In the genomic region with DNA sequence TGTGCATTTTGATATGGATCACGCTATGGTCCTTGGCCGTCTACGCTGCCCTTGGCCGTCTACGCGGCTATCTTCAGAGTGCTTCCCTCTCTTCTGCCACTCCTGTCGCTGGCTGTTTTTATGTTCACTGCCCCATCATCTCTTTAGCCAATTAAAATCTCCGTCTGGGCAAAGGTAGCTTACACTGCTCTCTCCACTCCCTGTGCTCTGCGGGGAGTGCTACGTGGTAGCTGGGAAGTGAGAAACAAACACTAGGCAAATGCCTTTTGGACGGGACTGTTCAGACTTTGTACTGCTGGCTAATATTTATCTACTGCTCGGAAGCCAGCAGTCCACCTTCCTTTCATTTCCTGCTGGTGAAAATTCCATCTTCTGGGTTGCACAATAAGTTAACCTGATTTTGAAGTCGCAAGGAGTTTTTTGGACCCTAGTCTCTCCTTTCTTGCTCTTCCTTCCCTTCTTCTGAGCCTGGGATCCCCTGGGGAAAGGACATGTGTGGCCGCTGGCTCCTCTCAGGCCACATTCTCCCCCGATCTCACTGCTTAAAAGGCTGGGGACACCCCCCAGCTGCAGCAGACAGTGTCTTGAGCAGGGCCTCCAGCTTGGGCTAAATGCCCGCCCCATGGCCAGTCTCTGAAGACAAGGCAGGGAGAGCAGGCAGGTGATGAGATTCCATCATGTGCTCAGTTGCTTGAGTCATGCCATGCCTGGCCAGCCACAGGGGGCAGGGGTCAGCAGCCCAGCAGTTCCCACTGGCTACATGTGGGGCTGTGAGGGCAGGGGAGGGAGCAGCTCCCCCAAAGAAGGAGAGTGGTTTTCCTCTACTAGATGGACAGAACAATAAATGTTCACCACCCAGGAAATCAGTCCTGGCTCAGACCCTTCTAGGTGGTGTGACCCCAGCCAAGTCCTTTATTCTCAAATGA, we compare ENCODE assay signal across 15 cellular contexts. TPM values are rescaled to one million over a fixed set of nuclear protein-coding genes. Genes with fewer than 3 reads are reported as not detected.
A peak's percentile ranks its signal among the peaks of the same experiment; 100 is the strongest.
DNase-seq lines count a peak whose midpoint lies in the region; ATAC-seq, FAIRE-seq and TF ChIP-seq lines count a peak whose summit lies in the region.
"Had no signal": no experiment of that assay in that cellular context is flagged by ENCODE, and none has a peak within 500 bp of the region (broad histone marks: within the 10 kb centered on the region; RNA-seq: fewer than 3 reads in every experiment).

No MANE protein-coding gene starts in this region.

- no peaks in the 10 kb centered on the region for H3K36me3 ChIP-seq in K562 (ENCODE audit: control insufficient read depth, insufficient read depth, low read length)
- no peaks in the 10 kb centered on the region for H3K36me3 ChIP-seq in smooth muscle cell (ENCODE audit: low read depth)

- H3K79me2 ChIP-seq in K562 (ENCODE audit: control insufficient read depth, insufficient read depth, low read length), result no peaks in the 10 kb centered on the region
- H3K79me2 ChIP-seq in smooth muscle cell (ENCODE audit: low read depth), result no peaks in the 10 kb centered on the region

- CTCF ChIA-PET in K562 (lab: Yijun Ruan, JAX; ENCODE audit: low intra/inter-chr PET ratio), result no interaction called here
- CTCF ChIA-PET in activated CD4-positive, alpha-beta T cell treated with anti-CD3 and anti-CD28 coated beads for 36 hours (lab: Charles Lee), result interaction anchor here (0.8 kb wide), 1 partner anchor 20 kb away, joined by 3 read pairs; no protein-coding TSS in a partner anchor

- peak; percentile 47; the same call in 2 of the 3 replicates for ATAC-seq in K562
- ATAC-seq in stimulated activated naive CD8-positive, alpha-beta T cell treated with anti-CD3 and anti-CD28 coated beads, Interleukin-15, Interleukin-2, amounts not matched to agents 100 U/mL and 50 U/mL, for 24 hours, result no peak
- ATAC-seq in activated CD4-positive, alpha-beta T cell treated with anti-CD3 and anti-CD28 coated beads for 36 hours, result no peak

- H3K27ac ChIP-seq in K562 (ENCODE audit: extremely low read depth, low read depth, low read length), result no peak overlapping the region
- no peak overlapping the region for H3K27ac ChIP-seq in smooth muscle cell (ENCODE audit: low read depth)

- in situ Hi-C loops in K562 (cut with MboI) (no loop called here), GM13977 (cut with MboI; ENCODE audit: low pct_unique_long_range_greater_than_20kb, low sequenced_read_pairs, unreplicated experiment) (no loop called here)

- TF ChIP-seq POLR2A in K562 (conservative IDR thresholded peaks at IDR 0.05), result no peak

- H3K9ac ChIP-seq in K562 (ENCODE audit: insufficient read depth in 1 of 2, low read depth in 2 of 2, low read length in 2 of 2) (no peak overlapping the region), smooth muscle cell (ENCODE audit: low read depth) (no peak overlapping the region)

- POLR2A ChIA-PET in K562 (lab: Yijun Ruan, JAX), result interaction anchor here (0.9 kb wide), 1 partner anchor 21 kb away, joined by 3 read pairs; no protein-coding TSS in a partner anchor
- POLR2A ChIA-PET in activated CD4-positive, alpha-beta T cell treated with anti-CD3 and anti-CD28 coated beads for 36 hours (lab: Charles Lee), result no interaction called here

- no peak overlapping the region for H3K4me2 ChIP-seq in K562 (ENCODE audit: insufficient read depth, low read length)
- no peak overlapping the region for H3K4me2 ChIP-seq in smooth muscle cell

- peaks cover 4% of the 10 kb centered on the region for H3K36me3 Mint-ChIP-seq in activated CD4-positive, alpha-beta T cell treated with anti-CD3 and anti-CD28 coated beads for 36 hours (ENCODE audit: low read depth)

- H3K27me3 Mint-ChIP-seq in activated CD4-positive, alpha-beta T cell treated with anti-CD3 and anti-CD28 coated beads for 36 hours, result peaks cover 3% of the 10 kb centered on the region

- TF ChIP-seq CTCF in K562 (IDR thresholded peaks at IDR 0.05 in 2 of 3, conservative IDR thresholded peaks at IDR 0.05 in 1 of 3; ENCODE audit: insufficient read depth in 2 of 3, low read depth in 1 of 3, low read length in 3 of 3), result no peak
- no peak for TF ChIP-seq CTCF in smooth muscle cell (IDR thresholded peaks at IDR 0.05; ENCODE audit: borderline replicate concordance, insufficient read depth, poor library complexity, severe bottlenecking)
- TF ChIP-seq CTCF in GM13977 (IDR thresholded peaks at IDR 0.05; ENCODE audit: extremely low read depth, insufficient read depth, missing control alignments), result no peak

- no peaks in the 10 kb centered on the region for H3K9me1 ChIP-seq in K562 (ENCODE audit: control insufficient read depth, insufficient read depth, low read length)

- no peak overlapping the region for H3K27ac Mint-ChIP-seq in activated CD4-positive, alpha-beta T cell treated with anti-CD3 and anti-CD28 coated beads for 36 hours
- H3K27ac Mint-ChIP-seq: stimulated activated naive CD8-positive, alpha-beta T cell treated with anti-CD3 and anti-CD28 coated beads, Interleukin-15, Interleukin-2, amounts not matched to agents 100 ng/mL and 50 ng/mL, for 24 hours had no signal

- no peaks in the 10 kb centered on the region for H3K9me3 ChIP-seq in K562 (replicated peaks; ENCODE audit: control insufficient read depth, insufficient read depth, low read depth, low read length)
- H3K9me3 ChIP-seq in smooth muscle cell (replicated peaks; ENCODE audit: low read depth), result no peaks in the 10 kb centered on the region

- FAIRE-seq in K562 (lab: Jason Lieb, UNC), result no peak
- FAIRE-seq: GM19239 had no signal

- H3K4me1 ChIP-seq in K562 (replicated peaks in 1 of 2; ENCODE audit: control insufficient read depth in 2 of 2, insufficient read depth in 2 of 2, low read length in 2 of 2) (no peaks in the 10 kb centered on the region), smooth muscle cell (ENCODE audit: low read depth) (no peaks in the 10 kb centered on the region)

- WGBS in K562 (ENCODE audit: insufficient coverage, low coverage, missing lambda C conversion rate), result 9% methylated on average over 16 of the region's 16 CpGs
- WGBS in smooth muscle cell (ENCODE audit: low lambda C conversion rate), result 85% methylated on average over 16 of the region's 16 CpGs

- H3K4me3 ChIP-seq in K562 (no peak overlapping the region), smooth muscle cell (peak overlapping the region; percentile 18)

- no peak overlapping the region for H3K4me3 Mint-ChIP-seq in activated CD4-positive, alpha-beta T cell treated with anti-CD3 and anti-CD28 coated beads for 36 hours
- H3K4me3 Mint-ChIP-seq: stimulated activated naive CD8-positive, alpha-beta T cell treated with anti-CD3 and anti-CD28 coated beads, Interleukin-15, Interleukin-2, amounts not matched to agents 100 ng/mL and 50 ng/mL, for 24 hours had no signal

- peak; percentile 95 for DNase-seq in HT-29 (ENCODE audit: low spot score)
- DNase-seq in K562 (ENCODE audit: extremely low read depth in 1 of 4, low spot score in 3 of 4), result no peak
- DNase-seq in left kidney (ENCODE audit: low read depth, low spot score), result peak; percentile 71
- no peak for DNase-seq in smooth muscle cell (lab: John Stamatoyannopoulos, UW; ENCODE audit: unreplicated experiment)
- no peak for DNase-seq in stimulated activated naive CD8-positive, alpha-beta T cell treated with anti-CD3 and anti-CD28 coated beads, Interleukin-15, Interleukin-2, amounts not matched to agents 100 U/mL and 50 U/mL, for 24 hours
- DNase-seq in H4 (ENCODE audit: low spot score), result no peak
- no peak for DNase-seq in GM13977 (ENCODE audit: low spot score)
- no peak for DNase-seq in activated CD4-positive, alpha-beta T cell treated with anti-CD3 and anti-CD28 coated beads for 36 hours
- DNase-seq: activated CD8-positive, alpha-beta memory T cell treated with anti-CD3 and anti-CD28 coated beads, Interleukin-2, amount 50 U/mL, for 4 hours; amniotic stem cell; NCI-H2171 treated with DMSO at 0.1 percent for 48 hours; nucleus accumbens; stimulated activated CD4-positive, alpha-beta T cell treated with anti-CD3 and anti-CD28 coated beads, Interleukin-2, amount 100 ng/mL, for 24 hours had no signal

- no TSS peak for BruUV-seq in K562 (replicated peaks; lab: Mats Ljungman, UMichigan)

- H3K27me3 ChIP-seq in K562 (ENCODE audit: control insufficient read depth in 2 of 2, insufficient read depth in 2 of 2, low read length in 2 of 2), result peaks cover 40 to 56% of the 10 kb centered on the region in 2 experiments
- no peaks in the 10 kb centered on the region for H3K27me3 ChIP-seq in smooth muscle cell (ENCODE audit: low read depth)

- H2AFZ ChIP-seq in K562 (ENCODE audit: low read depth, low read length), result no peak overlapping the region
- H2AFZ ChIP-seq in smooth muscle cell (ENCODE audit: low read depth), result no peak overlapping the region

- no peak for TF ChIP-seq EP300 in K562 (IDR thresholded peaks at IDR 0.05; ENCODE audit: low read length)

- H4K20me1 ChIP-seq in K562 (replicated peaks; ENCODE audit: control insufficient read depth, insufficient read depth, low read length) (no peaks in the 10 kb centered on the region), smooth muscle cell (ENCODE audit: low read depth) (no peaks in the 10 kb centered on the region)

- H3F3A ChIP-seq in smooth muscle cell (ENCODE audit: low read depth), result no peaks in the 10 kb centered on the region

- no peak for TF ChIP-seq RAD21 in K562 (CRISPR knock-in tag; conservative IDR thresholded peaks at IDR 0.05 in 1 of 2, IDR thresholded peaks at IDR 0.05 in 1 of 2)

- no peaks in the 10 kb centered on the region for H3K4me1 Mint-ChIP-seq in activated CD4-positive, alpha-beta T cell treated with anti-CD3 and anti-CD28 coated beads for 36 hours

- H3K9me3 Mint-ChIP-seq in activated CD4-positive, alpha-beta T cell treated with anti-CD3 and anti-CD28 coated beads for 36 hours (ENCODE audit: low read depth), result peaks cover 4% of the 10 kb centered on the region

- intact Hi-C loops in K562 (cut with micrococcal nuclease), result no loop called here
- intact Hi-C loops in activated CD4-positive, alpha-beta T cell treated with anti-CD3 and anti-CD28 coated beads for 36 hours (cut with DNase I, micrococcal nuclease), result no loop called here

RNA-seq across cellular contexts. Expression of a gene that starts 25.5 kb away (rescaled TPM):
- 36.6 and 45.2 TPM in 2 replicates for total RNA-seq in HT-29 (2014; rRNA removed; shearing (Covaris generic))
- 115 and 326 TPM in 2 replicates for total RNA-seq in K562 (2011; cell fraction: chromatin; rRNA removed; ENCODE audit: low replicate concordance)
- 62.0 and 78.6 TPM in 2 replicates for total RNA-seq in K562 (2011; cell fraction: nucleolus; rRNA removed)
- total RNA-seq in K562 (2011; cell fraction: nucleoplasm; rRNA removed), result 144 and 212 TPM in 2 replicates
- total RNA-seq in K562 (2014; rRNA removed), result 29.9 and 41.8 TPM in 2 replicates
- total RNA-seq in K562 (2014; rRNA removed; fragmentation: Illumina TruSeq; extraction: Trizol), result 39.3 and 47.4 TPM in 2 replicates
- total RNA-seq in K562 (2015; rRNA removed; fragmentation: Illumina TruSeq; extraction: Trizol), result 32.8 and 33.9 TPM in 2 replicates
- total RNA-seq in K562 (2021), result 67.6 and 80.7 TPM in 2 replicates
- 16.1 and 17.0 TPM in 2 replicates for polyA plus RNA-seq in K562 (2011; rRNA removed)
- 11.1 and 15.9 TPM in 2 replicates for polyA plus RNA-seq in K562 (2011; cell fraction: cytosol; rRNA removed)
- polyA plus RNA-seq in K562 (2011; cell fraction: nucleus; rRNA removed), result 97.0 and 123 TPM in 2 replicates
- polyA plus RNA-seq in K562 (2012), result 23.0 and 24.9 TPM in 2 replicates
- 23.0 and 28.7 TPM in 2 replicates for polyA plus RNA-seq in K562 (2014; fragmentation: Illumina TruSeq; extraction: Trizol)
- 1 to 10 TPM; 4.4 to 4.7 TPM for polyA plus RNA-seq in K562 (2014; fragmentation: Nextera tagmentation; extraction: Ambion mirVana)
- polyA plus RNA-seq in K562 (2014; rRNA removed), result 27.3 and 31.7 TPM in 2 replicates
- 84.2 and 91.2 TPM in 2 replicates for polyA minus RNA-seq in K562 (2011; rRNA and poly(A)+ RNA removed)
- 23.9 and 28.3 TPM in 2 replicates for polyA minus RNA-seq in K562 (2011; cell fraction: cytosol; rRNA and poly(A)+ RNA removed)
- 74.0 and 74.6 TPM in 2 replicates for polyA minus RNA-seq in K562 (2011; cell fraction: nucleus; rRNA and poly(A)+ RNA removed)
- total RNA-seq in smooth muscle cell, result 16.2 and 22.5 TPM in 2 replicates
- 25.3 and 45.7 TPM in 2 replicates for polyA plus RNA-seq in smooth muscle cell
- total RNA-seq in H4 (2014; rRNA removed; shearing (Covaris generic)), result 6.8 and 10.6 TPM in 2 replicates
- 10 to 100 TPM; 67.6 to 81.1 TPM for total RNA-seq in activated CD4-positive, alpha-beta T cell treated with anti-CD3 and anti-CD28 coated beads for 36 hours

Comparison
In these comparisons a context has a peak if more than half of its experiments do, and no peak if none do; other contexts are left out.
1. DNase-seq: peak in HT-29 (single experiment) and left kidney (single experiment); none in K562 (0 of 4), smooth muscle cell (single experiment), stimulated activated naive CD8-positive, alpha-beta T cell treated with anti-CD3 and anti-CD28 coated beads, Interleukin-15, Interleukin-2, amounts not matched to agents 100 U/mL and 50 U/mL, for 24 hours (single experiment), H4 (single experiment), GM13977 (single experiment) and activated CD4-positive, alpha-beta T cell treated with anti-CD3 and anti-CD28 coated beads for 36 hours (single experiment).